22 cellular contexts compared by ENCODE assay signal in the genomic region with DNA sequence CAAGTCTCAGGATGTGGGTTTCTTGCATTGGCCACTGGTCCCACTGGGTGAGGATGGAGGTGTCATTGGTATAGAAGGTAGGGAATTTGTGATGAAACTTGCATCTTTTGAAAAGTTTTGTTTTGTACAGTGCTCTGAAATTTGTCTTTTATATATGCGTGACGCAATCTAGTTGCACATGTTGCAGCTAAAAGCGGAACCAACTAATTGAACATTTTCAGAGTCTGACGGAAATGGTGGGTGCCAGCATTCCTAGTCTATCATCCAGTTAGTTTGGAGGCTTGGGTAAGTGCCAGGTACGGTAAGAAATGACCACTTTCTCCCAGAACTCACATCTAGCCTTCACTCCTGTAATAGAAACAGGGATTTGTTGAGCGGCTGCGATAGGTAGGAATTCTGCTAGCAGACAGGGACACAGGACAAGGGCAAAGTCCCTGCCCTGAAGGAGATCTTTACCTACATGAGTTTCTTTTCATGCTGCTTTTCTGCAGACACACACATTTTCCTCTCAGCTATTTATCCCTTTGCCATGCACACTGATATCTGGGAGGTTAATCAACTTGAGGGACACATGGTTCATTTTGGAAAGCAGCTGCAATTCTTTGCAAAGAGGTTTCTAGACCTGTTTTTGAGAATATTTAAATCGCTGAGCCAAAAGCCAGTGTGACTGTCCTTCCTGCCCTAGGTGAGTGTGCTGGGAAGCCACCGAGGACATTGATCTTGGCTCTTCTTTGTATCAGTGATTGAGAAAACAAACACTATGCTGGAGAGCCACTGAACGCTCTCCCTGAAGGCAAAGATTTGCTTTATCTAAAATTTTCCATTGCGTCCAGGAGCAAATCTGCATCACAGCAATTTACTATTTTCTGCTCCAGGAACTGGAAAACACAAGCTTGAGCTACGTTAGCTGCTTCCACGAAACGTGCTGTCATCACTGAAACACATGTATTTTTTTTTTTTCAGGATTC.
DNase-seq lines count a peak whose midpoint lies in the region; ATAC-seq, FAIRE-seq and TF ChIP-seq lines count a peak whose summit lies in the region.
"Had no signal": no experiment of that assay in that cellular context is flagged by ENCODE, and none has a peak within 500 bp of the region (broad histone marks: within the 10 kb centered on the region; RNA-seq: fewer than 3 reads in every experiment).

No MANE protein-coding gene starts in this region.

- no peak for TF ChIP-seq POLR2A in HepG2 (IDR thresholded peaks at IDR 0.05; ENCODE audit: insufficient read depth in 1 of 2, low read depth in 2 of 2, low read length in 2 of 2)
- TF ChIP-seq POLR2A in prostate gland (IDR thresholded peaks at IDR 0.05): no peak

- TF ChIP-seq RAD21 in HepG2 (CRISPR knock-in tag; IDR thresholded peaks at IDR 0.05): no peak

- H3K79me2 ChIP-seq in HepG2 (ENCODE audit: insufficient read depth, low read length): no peaks in the 10 kb centered on the region

- H3K36me3 ChIP-seq in HepG2 (replicated peaks in 1 of 2; ENCODE audit: control insufficient read depth in 1 of 2, insufficient read depth in 2 of 2, low read length in 2 of 2): no peaks in the 10 kb centered on the region
- no peaks in the 10 kb centered on the region for H3K36me3 ChIP-seq in prostate gland
- H3K36me3 ChIP-seq: left ventricle myocardium inferior, tibial artery had no signal

- H3K4me1 ChIP-seq in HepG2 (ENCODE audit: insufficient read depth, low read length) (peaks cover 14% of the 10 kb centered on the region), prostate gland (replicated peaks) (no peaks in the 10 kb centered on the region)
- H3K4me1 ChIP-seq: left ventricle myocardium inferior, tibial artery had no signal

- CTCF ChIA-PET in HepG2 (lab: Yijun Ruan, JAX; ENCODE audit: low intra/inter-chr PET ratio, low total read pairs): no interaction called here

- no TSS peak for BruUV-seq in HepG2 (replicated peaks; lab: Mats Ljungman, UMichigan)

- H2AFZ ChIP-seq in HepG2 (ENCODE audit: low read length): no peak overlapping the region

- H3K4me2 ChIP-seq in HepG2 (ENCODE audit: low read depth, low read length): peak overlapping the region; percentile 46

- 16% methylated on average over 12 of the region's 14 CpGs for WGBS in HepG2 (ENCODE audit: low lambda C conversion rate)
- 63% methylated on average over 14 of the region's 14 CpGs for WGBS in prostate gland

- FAIRE-seq in HepG2 (lab: Jason Lieb, UNC): peak; percentile 37
- FAIRE-seq: GM12892, HTR-8/SVneo had no signal

- H3K4me3 ChIP-seq in HepG2 (replicated peaks in 1 of 3; ENCODE audit: insufficient read depth in 1 of 3, low read depth in 2 of 3, low read length in 3 of 3): no peak overlapping the region
- no peak overlapping the region for H3K4me3 ChIP-seq in prostate gland
- H3K4me3 ChIP-seq: body of pancreas, coronary artery, left ventricle myocardium inferior, tibial artery had no signal

- peak; percentile 50 for ATAC-seq in HepG2
- ATAC-seq in HG03521 (IDR thresholded peaks at IDR 0.05; ENCODE audit: unreplicated experiment): no peak
- ATAC-seq in HG02885 (IDR thresholded peaks at IDR 0.05; ENCODE audit: poor library complexity, unreplicated experiment): no peak
- ATAC-seq: body of pancreas; CD8-positive, alpha-beta T cell; stimulated activated naive CD8-positive, alpha-beta T cell treated with anti-CD3 and anti-CD28 coated beads, Interleukin-15, Interleukin-2, amounts not matched to agents 100 U/mL and 50 U/mL, for 24 hours had no signal

- no peaks in the 10 kb centered on the region for H4K20me1 ChIP-seq in HepG2 (ENCODE audit: insufficient read depth, low read length)

- H3K27ac ChIP-seq in angular gyrus (ENCODE audit: low read depth, low read length) (peak overlapping the region; percentile 33), HepG2 (ENCODE audit: extremely low read length, insufficient read depth, low read length) (no peak overlapping the region), prostate gland (no peak overlapping the region)
- H3K27ac ChIP-seq: coronary artery, left ventricle myocardium inferior, tibial artery had no signal

- POLR2A ChIA-PET in HepG2 (lab: Yijun Ruan, JAX): no interaction called here

- in situ Hi-C loops in HepG2 (cut with HindIII; ENCODE audit: extremely low pct_ligation_motif_present, low pct_unique_long_range_greater_than_20kb): no loop called here

- no peaks in the 10 kb centered on the region; a peak in 1 of 5 replicates for H3K27me3 ChIP-seq in HepG2 (ENCODE audit: control insufficient read depth in 1 of 2, insufficient read depth in 2 of 2, low read length in 2 of 2)
- H3K27me3 ChIP-seq in prostate gland (replicated peaks; ENCODE audit: insufficient read depth): no peaks in the 10 kb centered on the region
- H3K27me3 ChIP-seq: body of pancreas, tibial artery had no signal

- H3K9ac ChIP-seq in HepG2 (ENCODE audit: insufficient read depth, low read depth, low read length): no peak overlapping the region

- TF ChIP-seq EP300 in HepG2 (IDR thresholded peaks at IDR 0.05; ENCODE audit: low read depth in 2 of 2, low read length in 2 of 2) (no peak), HepG2 (CRISPR knock-in tag; IDR thresholded peaks at IDR 0.05; ENCODE audit: borderline replicate concordance) (no peak)

- no peaks in the 10 kb centered on the region for H3K9me3 ChIP-seq in HepG2 (ENCODE audit: low read length)
- H3K9me3 ChIP-seq in prostate gland: no peaks in the 10 kb centered on the region
- H3K9me3 ChIP-seq: body of pancreas, left ventricle myocardium inferior, tibial artery had no signal

- no peak for TF ChIP-seq CTCF in HepG2 (CRISPR knock-in tag; IDR thresholded peaks at IDR 0.05)
- no peak for TF ChIP-seq CTCF in prostate gland (IDR thresholded peaks at IDR 0.05)

- peak; percentile 25 for DNase-seq in GM04504 (ENCODE audit: low read depth)
- peak; percentile 71 for DNase-seq in NOMO-1 treated with dmso at 0.1 percent for 144 hours (lab: John Stamatoyannopoulos, UW; ENCODE audit: unreplicated experiment)
- DNase-seq in HepG2 (ENCODE audit: low spot score): no peak
- no peak for DNase-seq in activated effector memory CD4-positive, alpha-beta T cell treated with Interleukin-2 at 50 U/mL for 16 hours
- no peak for DNase-seq in prostate gland (ENCODE audit: low spot score)
- DNase-seq: activated CD4-positive, alpha-beta T cell treated with anti-CD3 and anti-CD28 coated beads for 1 hour; activated CD8-positive, alpha-beta memory T cell treated with anti-CD3 and anti-CD28 coated beads for 24 hours; activated naive CD8-positive, alpha-beta T cell treated with anti-CD3 and anti-CD28 coated beads, Interleukin-2, amount 10 ng/mL, durations not matched to agents 7 days and 5 days; body of pancreas; CD8-positive, alpha-beta T cell; left ventricle myocardium inferior; midbrain; NCI-H1417 treated with DMSO at 0.1 percent for 48 hours; NCI-H748 treated with DMSO at 0.1 percent for 48 hours; stimulated activated naive CD8-positive, alpha-beta T cell treated with anti-CD3 and anti-CD28 coated beads, Interleukin-15, Interleukin-2, amounts not matched to agents 100 U/mL and 50 U/mL, for 24 hours; tibial artery had no signal

- intact Hi-C loops in HepG2 (cut with micrococcal nuclease; ENCODE audit: unreplicated experiment): no loop called here
- intact Hi-C loops in prostate gland (cut with DNase I): no loop called here

TF ChIP-seq in HepG2, 621 proteins besides CTCF, POLR2A, EP300 and RAD21:
- TF ChIP-seq ZNF20 (CRISPR knock-in tag; IDR thresholded peaks at IDR 0.05) (no peak), ZNF7 (CRISPR knock-in tag; IDR thresholded peaks at IDR 0.05) (peak; percentile 88), CEBPB (IDR thresholded peaks at IDR 0.05; ENCODE audit: borderline replicate concordance, low read depth, low read length) (peak; percentile 70), HNF4A (CRISPR knock-in tag; IDR thresholded peaks at IDR 0.05) (peak; percentile 9; the same call in 1 of the 2 replicates), PHF21A (CRISPR knock-in tag; IDR thresholded peaks at IDR 0.05) (0 out of 2 replicates have a peak, but pooled peaks have one; percentile 24)
- TF ChIP-seq, protein P1, sequence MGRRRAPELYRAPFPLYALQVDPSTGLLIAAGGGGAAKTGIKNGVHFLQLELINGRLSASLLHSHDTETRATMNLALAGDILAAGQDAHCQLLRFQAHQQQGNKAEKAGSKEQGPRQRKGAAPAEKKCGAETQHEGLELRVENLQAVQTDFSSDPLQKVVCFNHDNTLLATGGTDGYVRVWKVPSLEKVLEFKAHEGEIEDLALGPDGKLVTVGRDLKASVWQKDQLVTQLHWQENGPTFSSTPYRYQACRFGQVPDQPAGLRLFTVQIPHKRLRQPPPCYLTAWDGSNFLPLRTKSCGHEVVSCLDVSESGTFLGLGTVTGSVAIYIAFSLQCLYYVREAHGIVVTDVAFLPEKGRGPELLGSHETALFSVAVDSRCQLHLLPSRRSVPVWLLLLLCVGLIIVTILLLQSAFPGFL (CRISPR knock-in tag; IDR thresholded peaks at IDR 0.05): no peak

Comparison
In these comparisons a context has a peak if more than half of its experiments do, and no peak if none do; other contexts are left out.
1. DNase-seq: peak in GM04504 (single experiment) and NOMO-1 treated with dmso at 0.1 percent for 144 hours (single experiment); none in HepG2 (single experiment), activated effector memory CD4-positive, alpha-beta T cell treated with Interleukin-2 at 50 U/mL for 16 hours (single experiment) and prostate gland (single experiment).